In the genomic region with DNA sequence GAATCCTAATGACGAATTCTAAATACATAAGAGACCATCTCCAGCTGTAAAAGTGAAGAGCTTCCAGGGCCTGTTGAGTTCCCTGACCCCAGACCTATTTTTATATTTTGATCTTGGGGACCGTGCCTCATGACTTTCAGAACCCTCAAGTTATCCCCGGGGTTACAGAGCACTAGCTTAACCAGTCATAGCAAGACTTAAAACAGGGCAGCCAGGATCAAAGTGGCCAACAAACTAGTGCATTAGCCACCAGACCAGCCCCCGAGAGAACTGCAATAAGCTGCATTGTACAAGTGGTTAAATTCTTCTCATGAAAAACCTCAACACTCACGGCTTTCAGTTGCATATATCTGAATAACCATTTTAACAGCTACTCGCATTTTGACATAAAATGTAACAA, we compare ENCODE assay signal across 1 cellular context.
A peak's percentile ranks its signal among the peaks of the same experiment; 100 is the strongest.
TF ChIP-seq lines count a peak whose summit lies in the region.

No MANE protein-coding gene starts in this region.

TF ChIP-seq in GM12878, 131 proteins besides CTCF, POLR2A, EP300 and RAD21 (continued from another document):
- TF ChIP-seq, protein P1, sequence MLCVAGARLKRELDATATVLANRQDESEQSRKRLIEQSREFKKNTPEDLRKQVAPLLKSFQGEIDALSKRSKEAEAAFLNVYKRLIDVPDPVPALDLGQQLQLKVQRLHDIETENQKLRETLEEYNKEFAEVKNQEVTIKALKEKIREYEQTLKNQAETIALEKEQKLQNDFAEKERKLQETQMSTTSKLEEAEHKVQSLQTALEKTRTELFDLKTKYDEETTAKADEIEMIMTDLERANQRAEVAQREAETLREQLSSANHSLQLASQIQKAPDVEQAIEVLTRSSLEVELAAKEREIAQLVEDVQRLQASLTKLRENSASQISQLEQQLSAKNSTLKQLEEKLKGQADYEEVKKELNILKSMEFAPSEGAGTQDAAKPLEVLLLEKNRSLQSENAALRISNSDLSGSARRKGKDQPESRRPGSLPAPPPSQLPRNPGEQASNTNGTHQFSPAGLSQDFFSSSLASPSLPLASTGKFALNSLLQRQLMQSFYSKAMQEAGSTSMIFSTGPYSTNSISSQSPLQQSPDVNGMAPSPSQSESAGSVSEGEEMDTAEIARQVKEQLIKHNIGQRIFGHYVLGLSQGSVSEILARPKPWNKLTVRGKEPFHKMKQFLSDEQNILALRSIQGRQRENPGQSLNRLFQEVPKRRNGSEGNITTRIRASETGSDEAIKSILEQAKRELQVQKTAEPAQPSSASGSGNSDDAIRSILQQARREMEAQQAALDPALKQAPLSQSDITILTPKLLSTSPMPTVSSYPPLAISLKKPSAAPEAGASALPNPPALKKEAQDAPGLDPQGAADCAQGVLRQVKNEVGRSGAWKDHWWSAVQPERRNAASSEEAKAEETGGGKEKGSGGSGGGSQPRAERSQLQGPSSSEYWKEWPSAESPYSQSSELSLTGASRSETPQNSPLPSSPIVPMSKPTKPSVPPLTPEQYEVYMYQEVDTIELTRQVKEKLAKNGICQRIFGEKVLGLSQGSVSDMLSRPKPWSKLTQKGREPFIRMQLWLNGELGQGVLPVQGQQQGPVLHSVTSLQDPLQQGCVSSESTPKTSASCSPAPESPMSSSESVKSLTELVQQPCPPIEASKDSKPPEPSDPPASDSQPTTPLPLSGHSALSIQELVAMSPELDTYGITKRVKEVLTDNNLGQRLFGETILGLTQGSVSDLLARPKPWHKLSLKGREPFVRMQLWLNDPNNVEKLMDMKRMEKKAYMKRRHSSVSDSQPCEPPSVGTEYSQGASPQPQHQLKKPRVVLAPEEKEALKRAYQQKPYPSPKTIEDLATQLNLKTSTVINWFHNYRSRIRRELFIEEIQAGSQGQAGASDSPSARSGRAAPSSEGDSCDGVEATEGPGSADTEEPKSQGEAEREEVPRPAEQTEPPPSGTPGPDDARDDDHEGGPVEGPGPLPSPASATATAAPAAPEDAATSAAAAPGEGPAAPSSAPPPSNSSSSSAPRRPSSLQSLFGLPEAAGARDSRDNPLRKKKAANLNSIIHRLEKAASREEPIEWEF (IDR thresholded peaks at IDR 0.05; ENCODE audit: insufficient replicate concordance, low read depth, low read length): peak; percentile 48
- TF ChIP-seq, protein P2, sequence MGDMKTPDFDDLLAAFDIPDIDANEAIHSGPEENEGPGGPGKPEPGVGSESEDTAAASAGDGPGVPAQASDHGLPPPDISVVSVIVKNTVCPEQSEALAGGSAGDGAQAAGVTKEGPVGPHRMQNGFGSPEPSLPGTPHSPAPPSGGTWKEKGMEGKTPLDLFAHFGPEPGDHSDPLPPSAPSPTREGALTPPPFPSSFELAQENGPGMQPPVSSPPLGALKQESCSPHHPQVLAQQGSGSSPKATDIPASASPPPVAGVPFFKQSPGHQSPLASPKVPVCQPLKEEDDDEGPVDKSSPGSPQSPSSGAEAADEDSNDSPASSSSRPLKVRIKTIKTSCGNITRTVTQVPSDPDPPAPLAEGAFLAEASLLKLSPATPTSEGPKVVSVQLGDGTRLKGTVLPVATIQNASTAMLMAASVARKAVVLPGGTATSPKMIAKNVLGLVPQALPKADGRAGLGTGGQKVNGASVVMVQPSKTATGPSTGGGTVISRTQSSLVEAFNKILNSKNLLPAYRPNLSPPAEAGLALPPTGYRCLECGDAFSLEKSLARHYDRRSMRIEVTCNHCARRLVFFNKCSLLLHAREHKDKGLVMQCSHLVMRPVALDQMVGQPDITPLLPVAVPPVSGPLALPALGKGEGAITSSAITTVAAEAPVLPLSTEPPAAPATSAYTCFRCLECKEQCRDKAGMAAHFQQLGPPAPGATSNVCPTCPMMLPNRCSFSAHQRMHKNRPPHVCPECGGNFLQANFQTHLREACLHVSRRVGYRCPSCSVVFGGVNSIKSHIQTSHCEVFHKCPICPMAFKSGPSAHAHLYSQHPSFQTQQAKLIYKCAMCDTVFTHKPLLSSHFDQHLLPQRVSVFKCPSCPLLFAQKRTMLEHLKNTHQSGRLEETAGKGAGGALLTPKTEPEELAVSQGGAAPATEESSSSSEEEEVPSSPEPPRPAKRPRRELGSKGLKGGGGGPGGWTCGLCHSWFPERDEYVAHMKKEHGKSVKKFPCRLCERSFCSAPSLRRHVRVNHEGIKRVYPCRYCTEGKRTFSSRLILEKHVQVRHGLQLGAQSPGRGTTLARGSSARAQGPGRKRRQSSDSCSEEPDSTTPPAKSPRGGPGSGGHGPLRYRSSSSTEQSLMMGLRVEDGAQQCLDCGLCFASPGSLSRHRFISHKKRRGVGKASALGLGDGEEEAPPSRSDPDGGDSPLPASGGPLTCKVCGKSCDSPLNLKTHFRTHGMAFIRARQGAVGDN (IDR thresholded peaks at IDR 0.05): peak; percentile 51; the same call in 1 of the 2 replicates
- TF ChIP-seq BCL11A (IDR thresholded peaks at IDR 0.05; ENCODE audit: low read depth, low read length): peak; percentile 59
- TF ChIP-seq POU2F2 (IDR thresholded peaks at IDR 0.05; ENCODE audit: borderline replicate concordance, low read depth, low read length): 0 out of 3 replicates have a peak, but pooled peaks have one; percentile 13
- 0 out of 2 replicates have a peak, but pooled peaks have one; percentile 12 for TF ChIP-seq TCF12 (IDR thresholded peaks at IDR 0.05; ENCODE audit: low read depth, low read length)
- TF ChIP-seq IKZF2 (IDR thresholded peaks at IDR 0.05): peak in 1 of 2 experiments; percentile 66; a peak in 2 of 4 replicates
- no peak for TF ChIP-seq TCF7 (IDR thresholded peaks at IDR 0.05; ENCODE audit: borderline replicate concordance)
- TF ChIP-seq BHLHE40 (IDR thresholded peaks at IDR 0.05; ENCODE audit: borderline replicate concordance in 1 of 2, low read depth in 2 of 2, low read length in 1 of 2): peak; percentile 8 to 61; a peak in 2 of 4 replicates
- TF ChIP-seq, protein P3, sequence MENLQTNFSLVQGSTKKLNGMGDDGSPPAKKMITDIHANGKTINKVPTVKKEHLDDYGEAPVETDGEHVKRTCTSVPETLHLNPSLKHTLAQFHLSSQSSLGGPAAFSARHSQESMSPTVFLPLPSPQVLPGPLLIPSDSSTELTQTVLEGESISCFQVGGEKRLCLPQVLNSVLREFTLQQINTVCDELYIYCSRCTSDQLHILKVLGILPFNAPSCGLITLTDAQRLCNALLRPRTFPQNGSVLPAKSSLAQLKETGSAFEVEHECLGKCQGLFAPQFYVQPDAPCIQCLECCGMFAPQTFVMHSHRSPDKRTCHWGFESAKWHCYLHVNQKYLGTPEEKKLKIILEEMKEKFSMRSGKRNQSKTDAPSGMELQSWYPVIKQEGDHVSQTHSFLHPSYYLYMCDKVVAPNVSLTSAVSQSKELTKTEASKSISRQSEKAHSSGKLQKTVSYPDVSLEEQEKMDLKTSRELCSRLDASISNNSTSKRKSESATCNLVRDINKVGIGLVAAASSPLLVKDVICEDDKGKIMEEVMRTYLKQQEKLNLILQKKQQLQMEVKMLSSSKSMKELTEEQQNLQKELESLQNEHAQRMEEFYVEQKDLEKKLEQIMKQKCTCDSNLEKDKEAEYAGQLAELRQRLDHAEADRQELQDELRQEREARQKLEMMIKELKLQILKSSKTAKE (IDR thresholded peaks at IDR 0.05; ENCODE audit: low read depth, poor library complexity, severe bottlenecking): peak; percentile 52
- TF ChIP-seq MXI1 (IDR thresholded peaks at IDR 0.05; ENCODE audit: low read depth, low read length): no peak
- TF ChIP-seq IRF4 (IDR thresholded peaks at IDR 0.05; ENCODE audit: low read depth, low read length): 0 out of 2 replicates have a peak, but pooled peaks have one; percentile 16
- TF ChIP-seq DPF2 (IDR thresholded peaks at IDR 0.05): peak; percentile 29; the same call in 1 of the 2 replicates
- TF ChIP-seq JUNB (IDR thresholded peaks at IDR 0.05): no peak
- no peak for TF ChIP-seq NFIC (IDR thresholded peaks at IDR 0.05; ENCODE audit: low read depth, low read length)
- no peak for TF ChIP-seq CBFB (IDR thresholded peaks at IDR 0.05; ENCODE audit: low read depth)
- TF ChIP-seq, protein P4, sequence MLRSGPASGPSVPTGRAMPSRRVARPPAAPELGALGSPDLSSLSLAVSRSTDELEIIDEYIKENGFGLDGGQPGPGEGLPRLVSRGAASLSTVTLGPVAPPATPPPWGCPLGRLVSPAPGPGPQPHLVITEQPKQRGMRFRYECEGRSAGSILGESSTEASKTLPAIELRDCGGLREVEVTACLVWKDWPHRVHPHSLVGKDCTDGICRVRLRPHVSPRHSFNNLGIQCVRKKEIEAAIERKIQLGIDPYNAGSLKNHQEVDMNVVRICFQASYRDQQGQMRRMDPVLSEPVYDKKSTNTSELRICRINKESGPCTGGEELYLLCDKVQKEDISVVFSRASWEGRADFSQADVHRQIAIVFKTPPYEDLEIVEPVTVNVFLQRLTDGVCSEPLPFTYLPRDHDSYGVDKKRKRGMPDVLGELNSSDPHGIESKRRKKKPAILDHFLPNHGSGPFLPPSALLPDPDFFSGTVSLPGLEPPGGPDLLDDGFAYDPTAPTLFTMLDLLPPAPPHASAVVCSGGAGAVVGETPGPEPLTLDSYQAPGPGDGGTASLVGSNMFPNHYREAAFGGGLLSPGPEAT (IDR thresholded peaks at IDR 0.05; ENCODE audit: low read depth): peak; percentile 69
- no peak for TF ChIP-seq POLR2AphosphoS5 (IDR thresholded peaks at IDR 0.05; ENCODE audit: low read length)
- TF ChIP-seq MTA2 (IDR thresholded peaks at IDR 0.05; ENCODE audit: low read depth): peak; percentile 56
- no peak for TF ChIP-seq GABPA (IDR thresholded peaks at IDR 0.05; ENCODE audit: low read depth)
- peak; percentile 40; the same call in 1 of the 2 replicates for TF ChIP-seq GATAD2B (conservative IDR thresholded peaks at IDR 0.05; ENCODE audit: low read depth)
- peak; percentile 71 for TF ChIP-seq NR2F1 (conservative IDR thresholded peaks at IDR 0.05)
